Comparison of ENCODE assay signal across 20 cellular contexts in genomic region chr7:138563808-138564207, GRCh38.
DNase-seq lines count a peak whose midpoint lies in the region; ATAC-seq and TF ChIP-seq lines count a peak whose summit lies in the region.
"Had no signal": no experiment of that assay in that cellular context is flagged by ENCODE, and none has a peak within 500 bp of the region (broad histone marks: within the 10 kb centered on the region; RNA-seq: fewer than 3 reads in every experiment).

No MANE protein-coding gene starts in this region.

- H3K79me2 ChIP-seq in PC-3 (ENCODE audit: low read length) (no peaks in the 10 kb centered on the region), hepatocyte (peaks cover 5% of the 10 kb centered on the region)

- H3K9me2 ChIP-seq in PC-3 (replicated peaks; ENCODE audit: low read length) (no peaks in the 10 kb centered on the region), hepatocyte (replicated peaks; ENCODE audit: insufficient read depth) (no peaks in the 10 kb centered on the region)

- peaks cover 6% of the 10 kb centered on the region; the same call in 1 of the 2 replicates for H3K4me1 ChIP-seq in PC-3 (ENCODE audit: insufficient read depth, low read length)
- no peaks in the 10 kb centered on the region for H3K4me1 ChIP-seq in hepatocyte (ENCODE audit: insufficient read depth)
- H3K4me1 ChIP-seq in rectal smooth muscle tissue (ENCODE audit: control insufficient read depth, insufficient read depth, low read length) = no peaks in the 10 kb centered on the region
- H3K4me1 ChIP-seq in CD4-positive, alpha-beta memory T cell (ENCODE audit: insufficient read depth, low read length) = no peaks in the 10 kb centered on the region
- H3K4me1 ChIP-seq: foreskin keratinocyte, suprapubic skin had no signal

- H3K36me3 ChIP-seq in PC-3 (ENCODE audit: low read depth, low read length) (peaks cover 66% of the 10 kb centered on the region), hepatocyte (replicated peaks; ENCODE audit: insufficient read depth, low read depth) (peaks cover 25% of the 10 kb centered on the region), rectal smooth muscle tissue (ENCODE audit: control insufficient read depth, insufficient read depth, low read length) (peaks cover 32% of the 10 kb centered on the region)
- peaks cover 33% of the 10 kb centered on the region for H3K36me3 ChIP-seq in CD4-positive, alpha-beta memory T cell (ENCODE audit: insufficient read depth, low read length)

- H2AFZ ChIP-seq in PC-3 (ENCODE audit: low read length) = no peak overlapping the region
- H2AFZ ChIP-seq in hepatocyte = no peak overlapping the region

- BruUV-seq in PC-3 (replicated peaks; lab: Mats Ljungman, UMichigan) = no TSS peak

- H3F3A ChIP-seq in PC-3 (ENCODE audit: low read length, unreplicated experiment) = no peaks in the 10 kb centered on the region

- H4K20me1 ChIP-seq in PC-3 (ENCODE audit: low read length) = no peaks in the 10 kb centered on the region
- H4K20me1 ChIP-seq in hepatocyte (ENCODE audit: insufficient read depth, poor library complexity, severe bottlenecking) = no peaks in the 10 kb centered on the region

- H3K4me1 Mint-ChIP-seq in natural killer cell treated with Interleukin-12 subunit alpha and Interleukin-12 subunit beta and Interleukin-15 and Interleukin-18, amount 100 ng/mL, for 72 hours (ENCODE audit: low read depth in 2 of 2) = peaks cover 0 to 2% of the 10 kb centered on the region in 2 donors
- no peaks in the 10 kb centered on the region for H3K4me1 Mint-ChIP-seq in CD4-positive, alpha-beta memory T cell
- no peaks in the 10 kb centered on the region for H3K4me1 Mint-ChIP-seq in nephron progenitor cell
- H3K4me1 Mint-ChIP-seq: activated CD4-positive, alpha-beta T cell treated with anti-CD3 and anti-CD28 coated beads, Interleukin-2, amount 10 ng/mL, durations not matched to agents 7 days and 5 days had no signal

- TF ChIP-seq CTCF in PC-3 (conservative IDR thresholded peaks at IDR 0.05; ENCODE audit: low read depth, low read length) = no peak
- TF ChIP-seq CTCF in hepatocyte (IDR thresholded peaks at IDR 0.05; ENCODE audit: poor library complexity) = no peak
- no peak for TF ChIP-seq CTCF in nephron progenitor cell (IDR thresholded peaks at IDR 0.05)

- no peak overlapping the region for H3K27ac ChIP-seq in PC-3 (ENCODE audit: low read length)
- H3K27ac ChIP-seq in hepatocyte = peak overlapping the region; percentile 53
- peak overlapping the region; percentile 6 for H3K27ac ChIP-seq in rectal smooth muscle tissue (ENCODE audit: low read depth, low read length)
- H3K27ac ChIP-seq in CD4-positive, alpha-beta memory T cell (ENCODE audit: low read depth, low read length) = no peak overlapping the region
- H3K27ac ChIP-seq: foreskin keratinocyte, suprapubic skin had no signal

- intact Hi-C loops in PC-3 (cut with micrococcal nuclease) = no loop called here
- intact Hi-C loops in CD4-positive, alpha-beta memory T cell (cut with micrococcal nuclease) = no loop called here

- 0 out of 2 replicates have a peak, but pooled peaks cover 3% of the 10 kb centered on the region for H3K9me3 ChIP-seq in PC-3 (ENCODE audit: low read length)
- H3K9me3 ChIP-seq in hepatocyte (ENCODE audit: low read depth) = peaks cover 16% of the 10 kb centered on the region
- peaks cover 4 to 13% of the 10 kb centered on the region in 2 donors for H3K9me3 ChIP-seq in CD4-positive, alpha-beta memory T cell (ENCODE audit: control insufficient read depth in 1 of 2, low read length in 2 of 2)

- no peaks in the 10 kb centered on the region for H3K27me3 ChIP-seq in PC-3 (ENCODE audit: low read length)
- H3K27me3 ChIP-seq in hepatocyte = no peaks in the 10 kb centered on the region
- no peaks in the 10 kb centered on the region for H3K27me3 ChIP-seq in rectal smooth muscle tissue (ENCODE audit: control insufficient read depth, insufficient read depth, low read length)
- H3K27me3 ChIP-seq in CD4-positive, alpha-beta memory T cell (ENCODE audit: insufficient read depth, low read length) = no peaks in the 10 kb centered on the region
- H3K27me3 ChIP-seq: foreskin keratinocyte, suprapubic skin had no signal

- H3K4me3 ChIP-seq in PC-3 (ENCODE audit: low read length) = peak overlapping the region; percentile 30; the same call in 1 of the 2 replicates
- H3K4me3 ChIP-seq in hepatocyte = no peak overlapping the region
- peak overlapping the region; percentile 25 for H3K4me3 ChIP-seq in rectal smooth muscle tissue (ENCODE audit: low read length)
- no peak overlapping the region for H3K4me3 ChIP-seq in CD4-positive, alpha-beta memory T cell (ENCODE audit: low read length in 2 of 2)
- H3K4me3 ChIP-seq: smooth muscle cell, suprapubic skin had no signal

- POLR2A ChIA-PET in PC-3 (lab: Charles Lee; ENCODE audit: unreplicated experiment) = no interaction called here
- POLR2A ChIA-PET in CD4-positive, alpha-beta memory T cell (lab: Charles Lee; ENCODE audit: partially characterized antibody) = no interaction called here

- WGBS in hepatocyte (ENCODE audit: low lambda C conversion rate, missing lambda C conversion rate) = 96% methylated on average over 4 of the region's 4 CpGs

- H3K36me3 Mint-ChIP-seq in natural killer cell treated with Interleukin-12 subunit alpha and Interleukin-12 subunit beta and Interleukin-15 and Interleukin-18, amount 100 ng/mL, for 72 hours = peaks cover 67% of the 10 kb centered on the region
- H3K36me3 Mint-ChIP-seq in CD4-positive, alpha-beta memory T cell = peaks cover 88 to 90% of the 10 kb centered on the region in 2 donors
- H3K36me3 Mint-ChIP-seq in nephron progenitor cell (ENCODE audit: low read depth) = peaks cover 98% of the 10 kb centered on the region

- H3K9me3 Mint-ChIP-seq in natural killer cell treated with Interleukin-12 subunit alpha and Interleukin-12 subunit beta and Interleukin-15 and Interleukin-18, amount 100 ng/mL, for 72 hours = peaks cover 28% of the 10 kb centered on the region
- peaks cover 9 to 70% (median 48%) of the 10 kb centered on the region in 8 donors for H3K9me3 Mint-ChIP-seq in CD4-positive, alpha-beta memory T cell
- peaks cover 75% of the 10 kb centered on the region for H3K9me3 Mint-ChIP-seq in nephron progenitor cell

- in situ Hi-C loops in G401 (cut with HindIII; ENCODE audit: low sequenced_read_pairs) = no loop called here

- no peaks in the 10 kb centered on the region for H3K27me3 Mint-ChIP-seq in natural killer cell treated with Interleukin-12 subunit alpha and Interleukin-12 subunit beta and Interleukin-15 and Interleukin-18, amount 100 ng/mL, for 72 hours
- H3K27me3 Mint-ChIP-seq in CD4-positive, alpha-beta memory T cell = no peaks in the 10 kb centered on the region
- no peaks in the 10 kb centered on the region for H3K27me3 Mint-ChIP-seq in nephron progenitor cell (ENCODE audit: low read depth, poor library complexity)
- H3K27me3 Mint-ChIP-seq: activated CD4-positive, alpha-beta T cell treated with anti-CD3 and anti-CD28 coated beads, Interleukin-2, amount 10 ng/mL, durations not matched to agents 7 days and 5 days had no signal

- CTCF ChIA-PET in PC-3 (lab: Charles Lee) = no interaction called here
- CTCF ChIA-PET in CD4-positive, alpha-beta memory T cell (lab: Charles Lee; ENCODE audit: partially characterized antibody) = no interaction called here

- H3K9ac ChIP-seq in PC-3 (ENCODE audit: low read length) = no peak overlapping the region
- H3K9ac ChIP-seq in rectal smooth muscle tissue (ENCODE audit: low read length) = no peak overlapping the region

- peak; percentile 2 for DNase-seq in G401 (ENCODE audit: low spot score)
- no peak for DNase-seq in PC-3
- DNase-seq in hepatocyte (ENCODE audit: low spot score) = no peak
- no peak for DNase-seq in natural killer cell treated with Interleukin-12 subunit alpha and Interleukin-12 subunit beta and Interleukin-15 and Interleukin-18, amount 100 ng/mL, for 72 hours (ENCODE audit: low spot score)
- no peak for DNase-seq in CD4-positive, alpha-beta memory T cell
- no peak for DNase-seq in ureter (ENCODE audit: low spot score)
- no peak for DNase-seq in nephron progenitor cell
- DNase-seq: activated CD4-positive, alpha-beta T cell treated with anti-CD3 and anti-CD28 coated beads, Interleukin-2, amount 10 ng/mL, durations not matched to agents 7 days and 5 days; activated naive CD4-positive, alpha-beta T cell; AML-193; aorta; NCI-H146; NK-92 treated with Interleukin-12 subunit alpha and Interleukin-12 subunit beta, amount 100 ng/mL, for 24 hours; RPMI8226; stimulated activated CD4-positive, alpha-beta T cell treated with anti-CD3 and anti-CD28 coated beads, Interleukin-4, amount 100 ng/mL, for 4 hours; SW 1271 had no signal

- no peak for ATAC-seq in PC-3
- ATAC-seq in natural killer cell treated with Interleukin-12 subunit alpha and Interleukin-12 subunit beta and Interleukin-15 and Interleukin-18, amount 100 ng/mL, for 72 hours = no peak
- ATAC-seq: foreskin keratinocyte had no signal

- H3K27ac Mint-ChIP-seq in natural killer cell treated with Interleukin-12 subunit alpha and Interleukin-12 subunit beta and Interleukin-15 and Interleukin-18, amount 100 ng/mL, for 72 hours = no peak overlapping the region
- H3K27ac Mint-ChIP-seq in CD4-positive, alpha-beta memory T cell = no peak overlapping the region
- no peak overlapping the region for H3K27ac Mint-ChIP-seq in nephron progenitor cell
- H3K27ac Mint-ChIP-seq: activated CD4-positive, alpha-beta T cell treated with anti-CD3 and anti-CD28 coated beads, Interleukin-2, amount 10 ng/mL, durations not matched to agents 7 days and 5 days had no signal

- H3K4me2 ChIP-seq in PC-3 (ENCODE audit: low read length) (peak overlapping the region; percentile 53), hepatocyte (peak overlapping the region; percentile 34)

- no peak overlapping the region for H3K4me3 Mint-ChIP-seq in natural killer cell treated with Interleukin-12 subunit alpha and Interleukin-12 subunit beta and Interleukin-15 and Interleukin-18, amount 100 ng/mL, for 72 hours
- H3K4me3 Mint-ChIP-seq in CD4-positive, alpha-beta memory T cell = no peak overlapping the region
- H3K4me3 Mint-ChIP-seq in nephron progenitor cell = no peak overlapping the region
- H3K4me3 Mint-ChIP-seq: activated CD4-positive, alpha-beta T cell treated with anti-CD3 and anti-CD28 coated beads, Interleukin-2, amount 10 ng/mL, durations not matched to agents 7 days and 5 days had no signal

Comparison
In these comparisons a context has a peak if more than half of its experiments do, and no peak if none do; other contexts are left out.
1. H3K27ac ChIP-seq: peak in hepatocyte (single experiment) and rectal smooth muscle tissue (single experiment); none in PC-3 (single experiment) and CD4-positive, alpha-beta memory T cell (single experiment).
2. H3K4me3 ChIP-seq: peak in PC-3 (single experiment) and rectal smooth muscle tissue (single experiment); none in hepatocyte (single experiment) and CD4-positive, alpha-beta memory T cell (0 of 2).